ENCODE assay signal across 12 cellular contexts in the genomic region with DNA sequence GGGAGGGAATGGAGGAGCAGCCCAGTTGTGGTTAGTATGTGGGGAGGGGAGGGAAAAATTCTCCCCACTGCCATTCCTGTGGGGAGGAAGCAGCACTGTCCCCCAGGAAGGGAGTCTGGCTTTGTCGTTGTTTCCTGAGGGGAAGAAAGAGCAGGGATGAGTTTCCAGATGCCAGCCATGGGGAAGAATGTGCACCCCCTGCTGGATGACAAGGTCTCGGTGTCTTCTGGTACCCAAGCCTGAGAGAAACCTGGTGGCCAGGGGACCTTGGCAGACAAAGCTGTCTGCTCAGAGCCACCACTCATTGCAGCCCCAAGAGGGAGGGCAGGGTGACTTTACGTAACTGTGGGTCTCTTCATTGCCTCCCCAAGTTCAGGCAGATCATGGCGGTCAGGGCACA.
DNase-seq lines count a peak whose midpoint lies in the region; ATAC-seq, FAIRE-seq and TF ChIP-seq lines count a peak whose summit lies in the region.
"Had no signal": no experiment of that assay in that cellular context is flagged by ENCODE, and none has a peak within 500 bp of the region (broad histone marks: within the 10 kb centered on the region; RNA-seq: fewer than 3 reads in every experiment).

No MANE protein-coding gene starts in this region.

- DNase-seq in A549 (ENCODE audit: low read depth in 1 of 2, low spot score in 1 of 2), result peak; percentile 26 to 38
- peak; percentile 18 for DNase-seq in GM10266 (ENCODE audit: extremely low spot score)
- DNase-seq in RPMI8226, result peak; percentile 4
- peak in 25 of 42 donors; percentile 2 to 59 (median 22) for DNase-seq in head of caudate nucleus
- no peak for DNase-seq in NCI-H1436 treated with DMSO at 0.1 percent for 48 hours (lab: John Stamatoyannopoulos, UW)
- DNase-seq in NCI-H1048 (lab: John Stamatoyannopoulos, UW), result no peak
- DNase-seq: GF-D8 had no signal

- CTCF ChIA-PET in A549 (lab: Yijun Ruan, JAX), result interaction anchor here (1.6 kb wide), 1 partner anchor 199 kb away, joined by 8 read pairs; no protein-coding TSS in a partner anchor

- no peak for TF ChIP-seq EP300 in A549 (IDR thresholded peaks at IDR 0.05)

- no peak overlapping the region for H3K27ac ChIP-seq in A549
- H3K27ac ChIP-seq: gastroesophageal sphincter, skin epidermis had no signal

- ATAC-seq in A549 (peak; percentile 64 to 84; a peak in 4 of 6 replicates), GM18870 (IDR thresholded peaks at IDR 0.05; ENCODE audit: unreplicated experiment) (no peak), GM18519 (IDR thresholded peaks at IDR 0.05; ENCODE audit: low FRiP score, unreplicated experiment) (no peak)
- ATAC-seq: gastroesophageal sphincter had no signal

- POLR2A ChIA-PET in A549 (lab: Yijun Ruan, JAX), result no interaction called here

- TF ChIP-seq RAD21 in A549 (conservative IDR thresholded peaks at IDR 0.05 in 1 of 2, IDR thresholded peaks at IDR 0.05 in 1 of 2), result peak; percentile 34 to 46; a peak in 4 of 5 replicates

- no peak for FAIRE-seq in A549 (lab: Jason Lieb, UNC)
- FAIRE-seq: urothelium cell line had no signal

- intact Hi-C loops in head of caudate nucleus (cut with DNase I), result no loop called here

- H3K4me2 ChIP-seq in A549, result no peak overlapping the region

- no peaks in the 10 kb centered on the region for H3K4me1 ChIP-seq in A549
- H3K4me1 ChIP-seq: gastroesophageal sphincter had no signal

- no peaks in the 10 kb centered on the region for H3K9me3 ChIP-seq in A549

- H3K4me3 ChIP-seq in A549, result no peak overlapping the region
- H3K4me3 ChIP-seq: gastroesophageal sphincter, skin epidermis had no signal

- TF ChIP-seq CTCF in A549 (IDR thresholded peaks at IDR 0.05) (peak; percentile 34), GM10266 (IDR thresholded peaks at IDR 0.05; ENCODE audit: control insufficient read depth, insufficient read depth, low read depth, missing control alignments) (no peak)

- TF ChIP-seq POLR2A in A549 (IDR thresholded peaks at IDR 0.05; ENCODE audit: low read length), result no peak

- WGBS in A549 (ENCODE audit: missing lambda C conversion rate), result 49% methylated on average over 4 of the region's 4 CpGs

TF ChIP-seq in A549, 52 proteins besides CTCF, POLR2A, EP300 and RAD21:
- TF ChIP-seq, protein P1, sequence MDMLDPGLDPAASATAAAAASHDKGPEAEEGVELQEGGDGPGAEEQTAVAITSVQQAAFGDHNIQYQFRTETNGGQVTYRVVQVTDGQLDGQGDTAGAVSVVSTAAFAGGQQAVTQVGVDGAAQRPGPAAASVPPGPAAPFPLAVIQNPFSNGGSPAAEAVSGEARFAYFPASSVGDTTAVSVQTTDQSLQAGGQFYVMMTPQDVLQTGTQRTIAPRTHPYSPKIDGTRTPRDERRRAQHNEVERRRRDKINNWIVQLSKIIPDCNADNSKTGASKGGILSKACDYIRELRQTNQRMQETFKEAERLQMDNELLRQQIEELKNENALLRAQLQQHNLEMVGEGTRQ (IDR thresholded peaks at IDR 0.05), result no peak
- TF ChIP-seq NPAS2 (CRISPR knock-in tag; IDR thresholded peaks at IDR 0.05; ENCODE audit: borderline replicate concordance) (no peak), CBX2 (IDR thresholded peaks at IDR 0.05; ENCODE audit: borderline replicate concordance, low read depth) (no peak), SREBF2 (IDR thresholded peaks at IDR 0.05) (no peak), BHLHE40 (IDR thresholded peaks at IDR 0.05; ENCODE audit: low read depth, low read length) (no peak), SMC3 (IDR thresholded peaks at IDR 0.05) (peak; percentile 38; the same call in 2 of the 3 replicates), CHD2 (IDR thresholded peaks at IDR 0.05; ENCODE audit: low read length, partially characterized antibody) (no peak)
TF ChIP-seq in A549: peak in this region for 1.

Comparison
In these comparisons a context has a peak if more than half of its experiments do, and no peak if none do; other contexts are left out.
1. ATAC-seq: peak in A549 (2 of 2); none in GM18870 (single experiment) and GM18519 (single experiment).
2. DNase-seq: peak in A549 (2 of 2), GM10266 (single experiment), RPMI8226 (single experiment) and head of caudate nucleus (25 of 42); none in NCI-H1436 treated with DMSO at 0.1 percent for 48 hours (single experiment) and NCI-H1048 (single experiment).